Comparison of ENCODE assay signal across 1 cellular context in genomic region chr5:1874348-1874747, GRCh38.
TF ChIP-seq lines count a peak whose summit lies in the region.

No MANE protein-coding gene starts in this region.

TF ChIP-seq in HepG2, 621 proteins besides CTCF, POLR2A, EP300 and RAD21:
- TF ChIP-seq ARNT (IDR thresholded peaks at IDR 0.05) (no peak), THAP9 (CRISPR knock-in tag; IDR thresholded peaks at IDR 0.05; ENCODE audit: borderline replicate concordance) (no peak), HMGXB4 (CRISPR knock-in tag; IDR thresholded peaks at IDR 0.05; ENCODE audit: borderline replicate concordance in 1 of 2, low read depth in 1 of 2) (no peak), NCOR1 (IDR thresholded peaks at IDR 0.05; ENCODE audit: borderline replicate concordance, low read length) (no peak), RNF2 (conservative IDR thresholded peaks at IDR 0.05; ENCODE audit: low read depth) (no peak), ZNF816 (CRISPR knock-in tag; IDR thresholded peaks at IDR 0.05; ENCODE audit: borderline replicate concordance) (no peak), ZNF770 (CRISPR knock-in tag; IDR thresholded peaks at IDR 0.05) (no peak), ZNF766 (CRISPR knock-in tag; IDR thresholded peaks at IDR 0.05; ENCODE audit: borderline replicate concordance) (no peak), ZNF496 (CRISPR knock-in tag; IDR thresholded peaks at IDR 0.05; ENCODE audit: insufficient replicate concordance) (no peak)
